13 cellular contexts compared by ENCODE assay signal in the genomic region with DNA sequence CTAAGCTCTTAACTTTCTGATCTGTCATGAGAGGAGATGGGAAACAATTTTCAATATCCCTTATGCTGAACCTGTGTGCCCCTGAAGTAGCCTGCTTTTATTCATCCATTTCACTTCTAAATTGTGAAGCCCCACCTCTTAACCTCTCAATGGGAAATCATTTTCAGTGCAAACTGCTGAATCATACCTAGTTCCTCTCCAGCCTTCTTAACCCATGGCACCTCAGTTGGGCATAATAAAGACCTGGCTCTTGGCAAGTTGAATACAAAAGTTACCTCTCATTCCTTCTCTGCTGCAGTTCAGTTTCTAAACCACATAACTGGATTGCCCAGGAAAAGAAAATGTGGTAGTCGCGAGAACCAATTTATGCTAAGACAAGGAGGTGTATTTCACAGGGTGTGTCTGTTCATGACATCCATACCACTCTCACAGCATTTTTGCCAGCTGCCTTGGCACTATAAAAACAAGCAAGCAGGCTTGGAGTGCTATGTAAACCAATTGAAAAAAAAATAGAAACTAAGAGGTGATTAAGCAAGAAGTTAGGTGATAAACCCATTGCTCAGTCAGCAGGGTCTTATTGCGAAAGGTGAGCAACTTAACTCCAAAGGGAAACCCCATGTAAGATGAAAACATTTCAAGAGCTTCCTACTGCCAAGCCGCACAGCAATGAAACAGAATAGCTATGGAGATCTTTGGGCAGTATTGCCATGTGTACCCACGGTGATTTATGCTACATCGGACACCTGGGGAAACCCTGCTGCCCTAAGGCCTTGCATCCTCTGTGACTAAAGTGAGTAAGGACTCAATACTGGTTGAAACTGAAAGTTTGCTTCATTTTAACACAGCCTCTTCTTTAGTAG. TPM values are rescaled to one million over a fixed set of nuclear protein-coding genes. Genes with fewer than 3 reads are reported as not detected.
DNase-seq lines count a peak whose midpoint lies in the region; ATAC-seq and TF ChIP-seq lines count a peak whose summit lies in the region.
"Had no signal": no experiment of that assay in that cellular context is flagged by ENCODE, and none has a peak within 500 bp of the region (broad histone marks: within the 10 kb centered on the region; RNA-seq: fewer than 3 reads in every experiment).

No MANE protein-coding gene starts in this region.

- no peak for TF ChIP-seq CTCF in uterus (IDR thresholded peaks at IDR 0.05)

- ATAC-seq in GM19438 (IDR thresholded peaks at IDR 0.05; ENCODE audit: low read depth, unreplicated experiment) (peak; percentile 100), HG03064 (IDR thresholded peaks at IDR 0.05; ENCODE audit: low read depth, unreplicated experiment) (peak; percentile 100)

- TF ChIP-seq POLR2A in uterus (IDR thresholded peaks at IDR 0.05): no peak

- H3K4me1 ChIP-seq in uterus: peaks cover 0 to 3% of the 10 kb centered on the region in 2 donors

- no peaks in the 10 kb centered on the region for H3K27me3 ChIP-seq in uterus
- H3K27me3 ChIP-seq: hepatocyte had no signal

- no peaks in the 10 kb centered on the region for H3K9me3 ChIP-seq in uterus

- no peaks in the 10 kb centered on the region for H3K36me3 ChIP-seq in uterus

- no peak overlapping the region for H3K4me3 ChIP-seq in uterus
- H3K4me3 ChIP-seq: hepatocyte had no signal

- no peak overlapping the region for H3K27ac ChIP-seq in uterus
- H3K27ac ChIP-seq: hepatocyte, HL-60 had no signal

- DNase-seq in A172 (ENCODE audit: low spot score): peak; percentile 12
- peak; percentile 40 for DNase-seq in SKM-1 treated with dmso at 0.1 percent for 144 hours (lab: John Stamatoyannopoulos, UW; ENCODE audit: unreplicated experiment)
- no peak for DNase-seq in uterus
- DNase-seq in amygdala (lab: John Stamatoyannopoulos, UW): no peak
- DNase-seq in GM03348 (ENCODE audit: low spot score): no peak
- no peak for DNase-seq in activated effector memory CD4-positive, alpha-beta T cell treated with Interleukin-2 at 50 U/mL for 16 hours
- DNase-seq: activated naive CD4-positive, alpha-beta T cell treated with Interleukin-2 at 50 U/mL for 16 hours; Right ventricle myocardium superior; stimulated activated CD4-positive, alpha-beta T cell treated with anti-CD3 and anti-CD28 coated beads, Interleukin-12 subunit alpha, Interleukin-12 subunit beta, amount 100 ng/mL, for 4 hours had no signal

- intact Hi-C loops in uterus (cut with DNase I; ENCODE audit: low total_unique reads): no loop called here

RNA-seq across cellular contexts. Expression of gene DKK1, which starts 57.0 kb away (rescaled TPM):
- total RNA-seq in A172 (2014; rRNA removed; shearing (Covaris generic)): 997 and 1,320 TPM in 2 replicates
- total RNA-seq in uterus: 1 to 10 TPM in 1 of 4 donors, under 1 TPM in 2, not detected in 1; 0.37 to 4.1 (median 0.59) TPM
- total RNA-seq: Right ventricle myocardium superior had no signal

Comparison
In these comparisons a context has a peak if more than half of its experiments do, and no peak if none do; other contexts are left out.
1. DNase-seq: peak in A172 (single experiment) and SKM-1 treated with dmso at 0.1 percent for 144 hours (single experiment); none in uterus (0 of 2), amygdala (0 of 56), GM03348 (single experiment) and activated effector memory CD4-positive, alpha-beta T cell treated with Interleukin-2 at 50 U/mL for 16 hours (single experiment).
2. RNA of gene DKK1, which starts 57.0 kb away (total RNA-seq): 997 to 1,320 TPM in A172; 0.37 to 4.1 TPM in uterus; every median in the first group is over 100 times any median in the second.